ENCODE assay signal across 1 cellular context in genomic region chr7:79789584-79790345, GRCh38.
TF ChIP-seq lines count a peak whose summit lies in the region.

No MANE protein-coding gene starts in this region.

TF ChIP-seq in IMR-90, 13 proteins besides CTCF, POLR2A, EP300 and RAD21 (continued from another document):
- TF ChIP-seq, protein P1, sequence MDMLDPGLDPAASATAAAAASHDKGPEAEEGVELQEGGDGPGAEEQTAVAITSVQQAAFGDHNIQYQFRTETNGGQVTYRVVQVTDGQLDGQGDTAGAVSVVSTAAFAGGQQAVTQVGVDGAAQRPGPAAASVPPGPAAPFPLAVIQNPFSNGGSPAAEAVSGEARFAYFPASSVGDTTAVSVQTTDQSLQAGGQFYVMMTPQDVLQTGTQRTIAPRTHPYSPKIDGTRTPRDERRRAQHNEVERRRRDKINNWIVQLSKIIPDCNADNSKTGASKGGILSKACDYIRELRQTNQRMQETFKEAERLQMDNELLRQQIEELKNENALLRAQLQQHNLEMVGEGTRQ (IDR thresholded peaks at IDR 0.05; ENCODE audit: low read depth, low read length) = no peak
